ENCODE assay signal across 8 cellular contexts in genomic region chr13:39684531-39685137, GRCh38. TPM values are rescaled to one million over a fixed set of nuclear protein-coding genes. Genes with fewer than 3 reads are reported as not detected.
DNase-seq lines count a peak whose midpoint lies in the region; ATAC-seq and TF ChIP-seq lines count a peak whose summit lies in the region.

No MANE protein-coding gene starts in this region.

- H3K27me3 ChIP-seq in CD4-positive, alpha-beta memory T cell (ENCODE audit: insufficient read depth, low read length): no peaks in the 10 kb centered on the region
- no peaks in the 10 kb centered on the region for H3K27me3 ChIP-seq in SU-DHL-6 (ENCODE audit: low read length)
- no peaks in the 10 kb centered on the region for H3K27me3 ChIP-seq in right atrium auricular region

- no peaks in the 10 kb centered on the region for H4K20me1 ChIP-seq in SU-DHL-6 (ENCODE audit: low read depth, low read length)

- H3K79me2 ChIP-seq in SU-DHL-6 (ENCODE audit: insufficient read depth, low read length): no peaks in the 10 kb centered on the region

- H3K27ac ChIP-seq in CD4-positive, alpha-beta memory T cell (ENCODE audit: low read depth, low read length): no peak overlapping the region
- H3K27ac ChIP-seq in SU-DHL-6 (ENCODE audit: low read depth, low read length): no peak overlapping the region
- H3K27ac ChIP-seq in right atrium auricular region: no peak overlapping the region

- peak in 4 of 5 donors; percentile 26 to 41 (median 29) for DNase-seq in CD4-positive, alpha-beta memory T cell
- DNase-seq in right atrium auricular region (ENCODE audit: low spot score) (no peak), type B pancreatic cell (ENCODE audit: extremely low spot score, unreplicated experiment) (no peak), epidermal melanocyte (ENCODE audit: insufficient read length, low spot score) (no peak), mesenteric fat pad (ENCODE audit: low spot score) (no peak)

- no peak for ATAC-seq in HG02852 (IDR thresholded peaks at IDR 0.05; ENCODE audit: unreplicated experiment)

- no peak overlapping the region for H3K9ac ChIP-seq in SU-DHL-6 (ENCODE audit: low read length)

- no peak overlapping the region for H3K4me3 ChIP-seq in CD4-positive, alpha-beta memory T cell (ENCODE audit: low read length in 2 of 2)
- no peak overlapping the region for H3K4me3 ChIP-seq in SU-DHL-6 (ENCODE audit: insufficient read depth, low read length, poor library complexity, severe bottlenecking)
- no peak overlapping the region for H3K4me3 ChIP-seq in right atrium auricular region

- POLR2A ChIA-PET in CD4-positive, alpha-beta memory T cell (lab: Charles Lee; ENCODE audit: partially characterized antibody): no interaction called here

- no peak overlapping the region for H3K27ac Mint-ChIP-seq in CD4-positive, alpha-beta memory T cell
- no peak overlapping the region for H3K27ac Mint-ChIP-seq in type B pancreatic cell

- no peak for TF ChIP-seq EP300 in Ishikawa (IDR thresholded peaks at IDR 0.05; ENCODE audit: borderline replicate concordance)

- no peaks in the 10 kb centered on the region for H3K9me3 Mint-ChIP-seq in CD4-positive, alpha-beta memory T cell
- H3K9me3 Mint-ChIP-seq in type B pancreatic cell: no peaks in the 10 kb centered on the region

- TF ChIP-seq RAD21 in Ishikawa (IDR thresholded peaks at IDR 0.05; ENCODE audit: low read depth): peak; percentile 30

- H3F3A ChIP-seq in SU-DHL-6 (ENCODE audit: insufficient read depth): 0 out of 2 replicates have a peak, but pooled peaks cover 7% of the 10 kb centered on the region

- no peaks in the 10 kb centered on the region for H3K9me2 ChIP-seq in SU-DHL-6 (replicated peaks; ENCODE audit: insufficient read depth, low read length)

- H3K36me3 ChIP-seq in CD4-positive, alpha-beta memory T cell (ENCODE audit: insufficient read depth, low read length): peaks cover 13% of the 10 kb centered on the region
- peaks cover 6% of the 10 kb centered on the region; the same call in 1 of the 2 replicates for H3K36me3 ChIP-seq in SU-DHL-6 (ENCODE audit: low read length)
- peaks cover 18% of the 10 kb centered on the region for H3K36me3 ChIP-seq in right atrium auricular region

- no peak overlapping the region for H3K4me2 ChIP-seq in SU-DHL-6 (ENCODE audit: low read depth, low read length, poor library complexity, severe bottlenecking)

- no peaks in the 10 kb centered on the region for H3K4me1 ChIP-seq in CD4-positive, alpha-beta memory T cell (ENCODE audit: insufficient read depth, low read length)
- H3K4me1 ChIP-seq in right atrium auricular region: no peaks in the 10 kb centered on the region

- H3K36me3 Mint-ChIP-seq in CD4-positive, alpha-beta memory T cell: peaks cover 32 to 34% of the 10 kb centered on the region in 2 donors
- H3K36me3 Mint-ChIP-seq in type B pancreatic cell: peaks cover 22% of the 10 kb centered on the region

- H3K4me3 Mint-ChIP-seq in CD4-positive, alpha-beta memory T cell: no peak overlapping the region
- H3K4me3 Mint-ChIP-seq in type B pancreatic cell: no peak overlapping the region

- no peaks in the 10 kb centered on the region for H3K27me3 Mint-ChIP-seq in CD4-positive, alpha-beta memory T cell
- no peaks in the 10 kb centered on the region for H3K27me3 Mint-ChIP-seq in type B pancreatic cell

- intact Hi-C loops in CD4-positive, alpha-beta memory T cell (cut with micrococcal nuclease): loop anchor here (1.0 kb wide), 3 partner anchors 258 to 1093 kb away; no protein-coding TSS in a partner anchor

- H3K4me1 Mint-ChIP-seq in CD4-positive, alpha-beta memory T cell: peaks cover 0 to 16% (median 6%) of the 10 kb centered on the region in 4 donors
- H3K4me1 Mint-ChIP-seq in type B pancreatic cell (ENCODE audit: unreplicated experiment): no peaks in the 10 kb centered on the region

- TF ChIP-seq CTCF in SU-DHL-6 (IDR thresholded peaks at IDR 0.05; ENCODE audit: insufficient read depth, low read length, poor library complexity, severe bottlenecking): peak; percentile 15
- peak; percentile 19 to 56 for TF ChIP-seq CTCF in right atrium auricular region (IDR thresholded peaks at IDR 0.05)
- TF ChIP-seq CTCF in type B pancreatic cell (conservative IDR thresholded peaks at IDR 0.05): peak; percentile 80

- CTCF ChIA-PET in CD4-positive, alpha-beta memory T cell (lab: Charles Lee; ENCODE audit: partially characterized antibody): interaction anchor here (1.4 to 5.5 kb wide), 8 partner anchors 8 to 1104 kb away, joined by 4 to 70 read pairs (median 7); partner anchors contain the start of gene SLC25A15

- H3K9me3 ChIP-seq in CD4-positive, alpha-beta memory T cell (ENCODE audit: control insufficient read depth in 1 of 2, low read length in 2 of 2): no peaks in the 10 kb centered on the region
- H3K9me3 ChIP-seq in SU-DHL-6 (ENCODE audit: insufficient read depth, low read length) (no peaks in the 10 kb centered on the region), right atrium auricular region (no peaks in the 10 kb centered on the region)

- no peak overlapping the region for H2AFZ ChIP-seq in SU-DHL-6 (ENCODE audit: low read depth, low read length, severe bottlenecking)

TF ChIP-seq in Ishikawa, 13 proteins besides CTCF, POLR2A, EP300 and RAD21:
- no peak for TF ChIP-seq CREB1 (IDR thresholded peaks at IDR 0.05; ENCODE audit: low read depth)
- TF ChIP-seq FOXM1 (IDR thresholded peaks at IDR 0.05; ENCODE audit: borderline replicate concordance, low read depth): no peak
- TF ChIP-seq CEBPB (IDR thresholded peaks at IDR 0.05): no peak
- TF ChIP-seq EGR1 (IDR thresholded peaks at IDR 0.05): no peak
- TF ChIP-seq NFIC (IDR thresholded peaks at IDR 0.05): no peak
- TF ChIP-seq TEAD4 (IDR thresholded peaks at IDR 0.05): no peak
- TF ChIP-seq TAF1 (IDR thresholded peaks at IDR 0.05; ENCODE audit: low read depth): no peak
- no peak for TF ChIP-seq MAX (IDR thresholded peaks at IDR 0.05)
- no peak for TF ChIP-seq REST (IDR thresholded peaks at IDR 0.05; ENCODE audit: low read depth)
- TF ChIP-seq USF1 (IDR thresholded peaks at IDR 0.05): no peak
- TF ChIP-seq ZBTB7A (IDR thresholded peaks at IDR 0.05; ENCODE audit: low read depth): no peak
- no peak for TF ChIP-seq TCF12 (IDR thresholded peaks at IDR 0.05; ENCODE audit: low read depth)
- no peak for TF ChIP-seq YY1 (IDR thresholded peaks at IDR 0.05; ENCODE audit: low read depth)
TF ChIP-seq in Ishikawa: peak in this region for 0.

RNA-seq across cellular contexts. Expression of gene COG6, which starts 29.2 kb away (rescaled TPM):
- 10 to 100 TPM; 37.2 to 44.5 TPM for total RNA-seq in CD4-positive, alpha-beta memory T cell
- 10 to 100 TPM; 12.2 to 18.1 TPM for polyA plus RNA-seq in CD4-positive, alpha-beta memory T cell
- 10 to 100 TPM; 16.2 to 23.2 TPM for total RNA-seq in right atrium auricular region
- 40.0 and 47.3 TPM in 2 replicates for total RNA-seq in type B pancreatic cell (ENCODE audit: low replicate concordance)
- 27.1 TPM for total RNA-seq in mesenteric fat pad

Comparison
In these comparisons a context has a peak if more than half of its experiments do, and no peak if none do; other contexts are left out.
1. DNase-seq: peak in CD4-positive, alpha-beta memory T cell (4 of 5); none in right atrium auricular region (single experiment), type B pancreatic cell (single experiment), epidermal melanocyte (single experiment) and mesenteric fat pad (single experiment).
2. CTCF ChIP-seq: peak in every context shown above with its lines; median percentile 80 in type B pancreatic cell; 38 in right atrium auricular region; 15 in SU-DHL-6.